Comparison of ENCODE assay signal across 10 cellular contexts in the genomic region with DNA sequence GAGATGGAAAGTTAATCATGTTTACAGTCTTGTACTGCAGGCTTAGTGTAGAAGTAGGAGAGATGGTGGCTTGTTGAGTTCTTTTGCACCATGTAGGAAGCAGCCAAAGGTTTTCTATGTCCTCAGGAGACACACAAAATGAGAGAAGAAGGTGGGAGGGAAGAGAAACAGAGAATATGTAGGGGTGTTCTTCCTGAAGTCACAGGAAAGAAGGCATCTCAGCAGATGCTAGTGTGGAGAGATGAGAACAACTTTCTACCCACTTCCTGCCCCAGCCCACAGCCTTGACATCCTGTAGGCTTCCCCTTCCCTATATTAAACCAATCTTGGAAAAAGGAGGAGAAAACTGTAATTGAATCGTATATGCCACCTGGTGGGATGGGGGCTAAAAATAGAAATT.
DNase-seq lines count a peak whose midpoint lies in the region; ATAC-seq and TF ChIP-seq lines count a peak whose summit lies in the region.
"Had no signal": no experiment of that assay in that cellular context is flagged by ENCODE, and none has a peak within 500 bp of the region (broad histone marks: within the 10 kb centered on the region; RNA-seq: fewer than 3 reads in every experiment).

No MANE protein-coding gene starts in this region.

- WGBS in neuronal stem cell (ENCODE audit: extremely low coverage in 2 of 2, insufficient read length in 2 of 2, insufficient replicate concordance in 1 of 2), 2 donors = no CpG with 5 or more reads among the region's 1 CpG

- H2AFZ ChIP-seq in neuronal stem cell (ENCODE audit: low read length) = peak overlapping the region; percentile 38

- H3K4me1 ChIP-seq in neuronal stem cell (ENCODE audit: control insufficient read depth in 2 of 2, insufficient read depth in 1 of 2, low read depth in 1 of 2, low read length in 2 of 2) = no peaks in the 10 kb centered on the region
- H3K4me1 ChIP-seq: SJSA1 had no signal

- peaks cover 29% of the 10 kb centered on the region for H3K4me1 Mint-ChIP-seq in activated CD8-positive, alpha-beta memory T cell treated with anti-CD3 and anti-CD28 coated beads, Interleukin-2, amount 10 ng/mL, durations not matched to agents 7 days and 5 days
- peaks cover 1% of the 10 kb centered on the region for H3K4me1 Mint-ChIP-seq in progenitor cell of endocrine pancreas (ENCODE audit: low read depth)

- in situ Hi-C loops in KBM-7 (cut with MboI; ENCODE audit: low pct_unique_long_range_greater_than_20kb, low sequenced_read_pairs) = no loop called here

- no peak for TF ChIP-seq CTCF in progenitor cell of endocrine pancreas (IDR thresholded peaks at IDR 0.05; ENCODE audit: unreplicated experiment)
- no peak for TF ChIP-seq CTCF in foreskin fibroblast (IDR thresholded peaks at IDR 0.05; ENCODE audit: low read depth, low read length)

- no peak overlapping the region for H2BK5ac ChIP-seq in neuronal stem cell (ENCODE audit: low read length)

- no peak overlapping the region for H2BK15ac ChIP-seq in neuronal stem cell (ENCODE audit: low read length)

- no peaks in the 10 kb centered on the region for H3K9me3 Mint-ChIP-seq in activated CD8-positive, alpha-beta memory T cell treated with anti-CD3 and anti-CD28 coated beads, Interleukin-2, amount 10 ng/mL, durations not matched to agents 7 days and 5 days (ENCODE audit: low read depth)
- peaks cover 3% of the 10 kb centered on the region for H3K9me3 Mint-ChIP-seq in progenitor cell of endocrine pancreas (ENCODE audit: low read depth)

- no peaks in the 10 kb centered on the region for H3K36me3 Mint-ChIP-seq in activated CD8-positive, alpha-beta memory T cell treated with anti-CD3 and anti-CD28 coated beads, Interleukin-2, amount 10 ng/mL, durations not matched to agents 7 days and 5 days
- H3K36me3 Mint-ChIP-seq in progenitor cell of endocrine pancreas (ENCODE audit: insufficient read depth) = no peaks in the 10 kb centered on the region

- H3K27ac ChIP-seq in neuronal stem cell (replicated peaks; ENCODE audit: low read length) = no peak overlapping the region
- H3K27ac ChIP-seq: SJSA1 had no signal

- DNase-seq in activated CD8-positive, alpha-beta memory T cell treated with anti-CD3 and anti-CD28 coated beads, Interleukin-2, amount 10 ng/mL, durations not matched to agents 7 days and 5 days = no peak
- DNase-seq in activated CD8-positive, alpha-beta memory T cell treated with anti-CD3 and anti-CD28 coated beads for 24 hours = no peak
- no peak for DNase-seq in neuronal stem cell (ENCODE audit: low spot score)
- no peak for DNase-seq in progenitor cell of endocrine pancreas (ENCODE audit: low spot score, unreplicated experiment)
- no peak for DNase-seq in KBM-7
- DNase-seq in foreskin fibroblast = no peak
- DNase-seq: activated CD4-positive, alpha-beta T cell treated with anti-CD3 and anti-CD28 coated beads for 4 hours had no signal

- no peak overlapping the region for H3K4ac ChIP-seq in neuronal stem cell (ENCODE audit: low read length)

- no peak overlapping the region for H4K91ac ChIP-seq in neuronal stem cell (ENCODE audit: low read depth, low read length, poor library complexity)

- no peak overlapping the region for H3K27ac Mint-ChIP-seq in activated CD8-positive, alpha-beta memory T cell treated with anti-CD3 and anti-CD28 coated beads, Interleukin-2, amount 10 ng/mL, durations not matched to agents 7 days and 5 days
- no peak overlapping the region for H3K27ac Mint-ChIP-seq in progenitor cell of endocrine pancreas

- CTCF ChIA-PET in activated CD8-positive, alpha-beta memory T cell treated with anti-CD3 and anti-CD28 coated beads, Interleukin-2, amount 10 ng/mL, durations not matched to agents 7 days and 5 days (lab: Charles Lee) = no interaction called here

- ATAC-seq in activated CD8-positive, alpha-beta memory T cell treated with anti-CD3 and anti-CD28 coated beads, Interleukin-2, amount 10 ng/mL, durations not matched to agents 7 days and 5 days = peak; percentile 42
- ATAC-seq in GM21526 (IDR thresholded peaks at IDR 0.05; ENCODE audit: low FRiP score, unreplicated experiment) = peak; percentile 48
- ATAC-seq in HG03432 (IDR thresholded peaks at IDR 0.05; ENCODE audit: unreplicated experiment) = peak; percentile 67

- H4K8ac ChIP-seq in neuronal stem cell (ENCODE audit: low read depth, low read length) = no peak overlapping the region

- H2BK12ac ChIP-seq in neuronal stem cell (ENCODE audit: low read length) = no peak overlapping the region

- H3K18ac ChIP-seq in neuronal stem cell (ENCODE audit: low read length) = no peak overlapping the region

- no peaks in the 10 kb centered on the region for H3K79me1 ChIP-seq in neuronal stem cell (ENCODE audit: low read depth, low read length)

- no peak overlapping the region for H3K14ac ChIP-seq in neuronal stem cell (ENCODE audit: low read length)

- no peak overlapping the region for H3K4me2 ChIP-seq in neuronal stem cell (ENCODE audit: insufficient read depth, low read length, poor library complexity, severe bottlenecking)

- no peak overlapping the region for H2BK120ac ChIP-seq in neuronal stem cell (ENCODE audit: low read depth, low read length)

- H3K27me3 ChIP-seq in neuronal stem cell (ENCODE audit: control insufficient read depth in 3 of 3, insufficient read depth in 3 of 3, low read depth in 1 of 3, low read length in 3 of 3) = peaks cover 0 to 2% (median 0%) of the 10 kb centered on the region in 3 experiments
- H3K27me3 ChIP-seq: SJSA1 had no signal

- no peak overlapping the region for H2AK5ac ChIP-seq in neuronal stem cell (ENCODE audit: low read depth, low read length)

- H3K4me3 ChIP-seq in neuronal stem cell (ENCODE audit: low read length in 2 of 2) (no peak overlapping the region), foreskin fibroblast (ENCODE audit: low read depth in 1 of 2, low read length in 2 of 2) (no peak overlapping the region)
- H3K4me3 ChIP-seq: SJSA1 had no signal

- no peaks in the 10 kb centered on the region for H3K36me3 ChIP-seq in neuronal stem cell (replicated peaks in 1 of 2; ENCODE audit: control insufficient read depth in 2 of 2, insufficient read depth in 2 of 2, low read length in 2 of 2)
- H3K36me3 ChIP-seq: SJSA1 had no signal

- no peak overlapping the region for H3K9ac ChIP-seq in neuronal stem cell (ENCODE audit: low read depth, low read length, poor library complexity)

- no peak overlapping the region for H3K4me3 Mint-ChIP-seq in activated CD8-positive, alpha-beta memory T cell treated with anti-CD3 and anti-CD28 coated beads, Interleukin-2, amount 10 ng/mL, durations not matched to agents 7 days and 5 days
- H3K4me3 Mint-ChIP-seq in progenitor cell of endocrine pancreas (ENCODE audit: low read depth) = no peak overlapping the region

- H3K9me3 ChIP-seq in neuronal stem cell (replicated peaks in 1 of 2; ENCODE audit: control insufficient read depth in 2 of 2, insufficient read depth in 1 of 2, low read depth in 1 of 2, low read length in 2 of 2) = peaks cover 0 to 2% of the 10 kb centered on the region in 2 donors

- H3K27me3 Mint-ChIP-seq in activated CD8-positive, alpha-beta memory T cell treated with anti-CD3 and anti-CD28 coated beads, Interleukin-2, amount 10 ng/mL, durations not matched to agents 7 days and 5 days = peaks cover 4% of the 10 kb centered on the region
- H3K27me3 Mint-ChIP-seq in progenitor cell of endocrine pancreas = peaks cover 7% of the 10 kb centered on the region

- H3K23ac ChIP-seq in neuronal stem cell (ENCODE audit: low read depth, low read length, poor library complexity) = no peak overlapping the region
